ENCODE assay signal across 20 cellular contexts in genomic region chr2:31032475-31032874, GRCh38.
DNase-seq lines count a peak whose midpoint lies in the region; ATAC-seq and TF ChIP-seq lines count a peak whose summit lies in the region.
"Had no signal": no experiment of that assay in that cellular context is flagged by ENCODE, and none has a peak within 500 bp of the region (broad histone marks: within the 10 kb centered on the region; RNA-seq: fewer than 3 reads in every experiment).

No MANE protein-coding gene starts in this region.

- H3K27me3 ChIP-seq in HL-60 (ENCODE audit: insufficient read depth, poor library complexity, severe bottlenecking) (no peaks in the 10 kb centered on the region), left lung (no peaks in the 10 kb centered on the region), uterus (no peaks in the 10 kb centered on the region), left ventricle myocardium inferior (ENCODE audit: low read depth) (peaks cover 8% of the 10 kb centered on the region), esophagus muscularis mucosa (no peaks in the 10 kb centered on the region)
- H3K27me3 ChIP-seq: Peyer's patch had no signal

- peaks cover 0 to 10% of the 10 kb centered on the region in 2 donors for H3K4me1 ChIP-seq in left lung
- H3K4me1 ChIP-seq in uterus = no peaks in the 10 kb centered on the region
- H3K4me1 ChIP-seq in left ventricle myocardium inferior = no peaks in the 10 kb centered on the region
- no peaks in the 10 kb centered on the region for H3K4me1 ChIP-seq in esophagus muscularis mucosa
- H3K4me1 ChIP-seq: Peyer's patch had no signal

- ATAC-seq in left lung (peak; percentile 29), HG03025 (IDR thresholded peaks at IDR 0.05; ENCODE audit: low FRiP score, unreplicated experiment) (no peak)

- intact Hi-C loops in left lung (cut with DNase I) = no loop called here
- intact Hi-C loops in uterus (cut with DNase I; ENCODE audit: low total_unique reads) = no loop called here
- intact Hi-C loops in left ventricle myocardium inferior (cut with micrococcal nuclease) = no loop called here
- intact Hi-C loops in esophagus muscularis mucosa (cut with DNase I) = no loop called here

- H3K36me3 ChIP-seq in left lung = no peaks in the 10 kb centered on the region
- H3K36me3 ChIP-seq in uterus = no peaks in the 10 kb centered on the region
- H3K36me3 ChIP-seq in left ventricle myocardium inferior = no peaks in the 10 kb centered on the region
- no peaks in the 10 kb centered on the region for H3K36me3 ChIP-seq in esophagus muscularis mucosa
- H3K36me3 ChIP-seq: Peyer's patch had no signal

- TF ChIP-seq CTCF in HL-60 (IDR thresholded peaks at IDR 0.05; ENCODE audit: insufficient read depth, low read length) = no peak
- TF ChIP-seq CTCF in left lung (IDR thresholded peaks at IDR 0.05) = no peak
- no peak for TF ChIP-seq CTCF in uterus (IDR thresholded peaks at IDR 0.05)
- TF ChIP-seq CTCF in left ventricle myocardium inferior (IDR thresholded peaks at IDR 0.05; ENCODE audit: borderline replicate concordance) = no peak
- TF ChIP-seq CTCF in esophagus muscularis mucosa (IDR thresholded peaks at IDR 0.05) = no peak

- DNase-seq in AML-193 (lab: John Stamatoyannopoulos, UW) (peak; percentile 95 to 96), HL-60 (ENCODE audit: low read depth in 1 of 2, low spot score in 1 of 2) (peak; percentile 74 to 93), SKM-1 treated with dmso at 0.1 percent for 144 hours (lab: John Stamatoyannopoulos, UW; ENCODE audit: unreplicated experiment) (peak; percentile 81), left lung (no peak), uterus (no peak), left ventricle myocardium inferior (no peak), esophagus muscularis mucosa (ENCODE audit: extremely low spot score) (no peak)
- DNase-seq: CD4-positive, CD25-positive, alpha-beta regulatory T cell; COR-L47; DMS 273 treated with DMSO at 0.1 percent for 48 hours; DND-41; MM.1S; NCI-H187; NCI-H345; NCI-H524 treated with DMSO at 0.1 percent for 48 hours; Peyer's patch; SK-N-SH; T-helper 1 cell had no signal

- TF ChIP-seq EP300 in esophagus muscularis mucosa (IDR thresholded peaks at IDR 0.05) = no peak

- H3K27ac ChIP-seq in HL-60 (replicated peaks) = peak overlapping the region; percentile 69
- H3K27ac ChIP-seq in left lung = peak overlapping the region in 1 of 2 donors; percentile 75
- no peak overlapping the region for H3K27ac ChIP-seq in uterus
- no peak overlapping the region for H3K27ac ChIP-seq in left ventricle myocardium inferior (replicated peaks)
- H3K27ac ChIP-seq in esophagus muscularis mucosa (replicated peaks in 1 of 4) = no peak overlapping the region
- H3K27ac ChIP-seq: Peyer's patch had no signal

- H3K4me3 ChIP-seq in HL-60 (replicated peaks; ENCODE audit: insufficient read depth, low read length) = no peak overlapping the region
- no peak overlapping the region for H3K4me3 ChIP-seq in left lung
- no peak overlapping the region for H3K4me3 ChIP-seq in uterus
- no peak overlapping the region for H3K4me3 ChIP-seq in left ventricle myocardium inferior
- H3K4me3 ChIP-seq in esophagus muscularis mucosa = no peak overlapping the region
- H3K4me3 ChIP-seq: GM23338, Peyer's patch had no signal

- 83% methylated on average over 2 of the region's 3 CpGs for WGBS in esophagus muscularis mucosa

- no peak for TF ChIP-seq POLR2A in uterus (IDR thresholded peaks at IDR 0.05)
- no peak for TF ChIP-seq POLR2A in esophagus muscularis mucosa (IDR thresholded peaks at IDR 0.05; ENCODE audit: low read depth)

- H3K9me3 ChIP-seq in left lung (peaks cover 0 to 19% of the 10 kb centered on the region in 2 donors), uterus (peaks cover 0 to 6% of the 10 kb centered on the region in 2 donors), left ventricle myocardium inferior (replicated peaks) (peaks cover 19% of the 10 kb centered on the region), esophagus muscularis mucosa (peaks cover 0 to 18% (median 18%) of the 10 kb centered on the region in 4 donors)
- H3K9me3 ChIP-seq: SK-N-SH had no signal

Comparison
In these comparisons a context has a peak if more than half of its experiments do, and no peak if none do; other contexts are left out.
1. DNase-seq: peak in AML-193 (2 of 2), HL-60 (2 of 2) and SKM-1 treated with dmso at 0.1 percent for 144 hours (single experiment); none in left lung (0 of 2), uterus (0 of 2), left ventricle myocardium inferior (single experiment) and esophagus muscularis mucosa (single experiment).